ENCODE assay signal across 14 cellular contexts in the genomic region with DNA sequence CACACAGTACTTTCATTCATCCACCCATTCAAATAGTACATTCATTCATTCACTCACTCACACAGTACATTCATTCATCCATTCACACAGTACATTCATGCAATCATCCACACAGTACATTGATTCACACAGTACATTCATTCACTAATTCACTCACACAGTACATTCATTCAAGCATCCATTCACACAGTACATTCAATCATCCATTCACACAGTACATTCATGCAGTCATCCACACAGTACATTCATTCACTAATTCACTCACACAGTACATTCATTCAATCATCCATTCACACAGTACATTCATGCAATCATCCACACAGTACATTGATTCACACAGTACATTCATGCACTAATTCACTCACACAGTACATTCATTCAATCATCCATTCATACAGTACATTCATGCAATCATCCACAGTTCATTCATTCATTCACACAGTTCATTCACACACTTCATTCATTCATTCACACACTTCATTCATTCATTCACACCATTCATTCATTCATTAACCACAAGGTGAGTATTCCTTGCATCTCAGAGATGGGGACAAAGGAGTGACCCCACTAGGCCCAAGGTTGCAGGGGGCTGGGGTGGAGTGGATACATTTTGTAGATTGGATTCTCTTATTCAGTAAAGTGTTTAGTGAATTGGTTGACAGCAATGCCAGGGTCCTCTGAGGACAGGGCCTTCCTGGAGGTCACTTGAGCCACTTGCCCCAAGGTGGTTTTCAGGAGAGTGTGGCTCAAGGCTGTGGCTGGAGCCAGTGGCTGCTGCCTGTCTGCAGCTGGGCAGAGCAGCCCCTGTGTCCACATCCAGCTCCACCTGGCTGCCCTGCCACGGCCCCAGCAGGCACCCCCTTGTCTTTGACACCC. TPM values are rescaled to one million over a fixed set of nuclear protein-coding genes. Genes with fewer than 3 reads are reported as not detected.
DNase-seq lines count a peak whose midpoint lies in the region; ATAC-seq and TF ChIP-seq lines count a peak whose summit lies in the region.
"Had no signal": no experiment of that assay in that cellular context is flagged by ENCODE, and none has a peak within 500 bp of the region (broad histone marks: within the 10 kb centered on the region; RNA-seq: fewer than 3 reads in every experiment).

No MANE protein-coding gene starts in this region.

- H3K79me2 ChIP-seq in mammary epithelial cell (ENCODE audit: insufficient read depth, low read length): no peaks in the 10 kb centered on the region

- intact Hi-C loops in MCF 10A (cut with micrococcal nuclease): no loop called here
- intact Hi-C loops in mammary epithelial cell (cut with micrococcal nuclease): no loop called here
- intact Hi-C loops in activated CD4-positive, alpha-beta T cell treated with anti-CD3 and anti-CD28 coated beads, Interleukin-2, amount 10 ng/mL, durations not matched to agents 24 days and 14 days (cut with micrococcal nuclease): no loop called here

- no peak overlapping the region for H2AFZ ChIP-seq in mammary epithelial cell (ENCODE audit: low read depth, low read length)

- no peaks in the 10 kb centered on the region for H4K20me1 ChIP-seq in mammary epithelial cell (ENCODE audit: insufficient read depth, low read length)

- POLR2A ChIA-PET in MCF 10A (lab: Yijun Ruan, JAX) (interaction anchor here (0.6 to 2.3 kb wide), 15 partner anchors 9 to 170 kb away, joined by 3 to 34 read pairs (median 4); a partner anchor contains a TSS), T-cell (lab: Charles Lee) (interaction anchor here in 1 of 2 donors (0.5 to 0.6 kb wide), 2 partner anchors 23 to 26 kb away, joined by 3 to 6 read pairs; no protein-coding TSS in a partner anchor)

- H3K4me3 ChIP-seq in mammary epithelial cell (replicated peaks in 1 of 3; ENCODE audit: insufficient read depth in 1 of 3, low read depth in 2 of 3, low read length in 3 of 3): no peak overlapping the region
- no peak overlapping the region for H3K4me3 ChIP-seq in suprapubic skin
- H3K4me3 ChIP-seq: upper lobe of right lung had no signal

- H3K4me1 ChIP-seq in mammary epithelial cell (ENCODE audit: insufficient read depth, low read length) (peaks cover 15% of the 10 kb centered on the region), suprapubic skin (peaks cover 49% of the 10 kb centered on the region)

- H3K27ac Mint-ChIP-seq in MCF 10A (ENCODE audit: low read depth, unreplicated experiment) (peak overlapping the region; percentile 95), T-cell (no peak overlapping the region), immature natural killer cell (peak overlapping the region; percentile 79 to 96 (median 87))
- no peak overlapping the region for H3K27ac Mint-ChIP-seq in activated CD4-positive, alpha-beta T cell treated with anti-CD3 and anti-CD28 coated beads, Interleukin-2, amount 10 ng/mL, durations not matched to agents 24 days and 14 days
- H3K27ac Mint-ChIP-seq in T-helper 2 cell treated with Interferon-gamma antibody and Interleukin-4, amounts not matched to agents 5 μg/mL and 100 μg/mL, for 36 hours: no peak overlapping the region
- H3K27ac Mint-ChIP-seq: activated naive CD4-positive, alpha-beta T cell treated with anti-CD3 and anti-CD28 coated beads, Interleukin-2, amount 50 U/mL, for 24 hours; T-helper 1 cell treated with Interleukin-12 subunit alpha and Interleukin-12 subunit beta and Interleukin-4 antibody, amounts not matched to agents 30 μg/mL and 1 μg/mL, for 36 hours had no signal

- H3K9me3 Mint-ChIP-seq in MCF 10A (ENCODE audit: unreplicated experiment) (peaks cover 11% of the 10 kb centered on the region), T-cell (peaks cover 0 to 18% (median 9%) of the 10 kb centered on the region in 3 donors), immature natural killer cell (peaks cover 7 to 19% (median 15%) of the 10 kb centered on the region in 6 donors)
- H3K9me3 Mint-ChIP-seq in activated CD4-positive, alpha-beta T cell treated with anti-CD3 and anti-CD28 coated beads, Interleukin-2, amount 10 ng/mL, durations not matched to agents 24 days and 14 days: peaks cover 14% of the 10 kb centered on the region
- peaks cover 19% of the 10 kb centered on the region for H3K9me3 Mint-ChIP-seq in T-helper 2 cell treated with Interferon-gamma antibody and Interleukin-4, amounts not matched to agents 5 μg/mL and 100 μg/mL, for 36 hours

- H3K36me3 ChIP-seq in mammary epithelial cell (ENCODE audit: insufficient read depth, low read length) (no peaks in the 10 kb centered on the region), suprapubic skin (no peaks in the 10 kb centered on the region)
- H3K36me3 ChIP-seq: upper lobe of right lung had no signal

- H3K4me2 ChIP-seq in mammary epithelial cell (ENCODE audit: insufficient read depth, low read depth, low read length): no peak overlapping the region

- ATAC-seq in T-cell (replicated peaks in 1 of 4): peak in 3 of 4 experiments; percentile 54 to 64 (median 63)

- no TSS peak for BruUV-seq in MCF 10A (replicated peaks; lab: Mats Ljungman, UMichigan)
- BruUV-seq in mammary epithelial cell (replicated peaks; lab: Mats Ljungman, UMichigan): no TSS peak

- no peak overlapping the region for H3K9ac ChIP-seq in mammary epithelial cell (ENCODE audit: insufficient read depth, low read length)

- TF ChIP-seq CTCF in MCF 10A (IDR thresholded peaks at IDR 0.05; ENCODE audit: unreplicated experiment) (no peak), mammary epithelial cell (conservative IDR thresholded peaks at IDR 0.05 in 1 of 2, IDR thresholded peaks at IDR 0.05 in 1 of 2; ENCODE audit: extremely low read depth in 1 of 2, insufficient read depth in 1 of 2, low read depth in 1 of 2, low read length in 2 of 2) (no peak), suprapubic skin (IDR thresholded peaks at IDR 0.05) (no peak)

- H3K4me1 Mint-ChIP-seq in MCF 10A (ENCODE audit: insufficient read depth, unreplicated experiment) (peaks cover 20% of the 10 kb centered on the region), T-cell (peaks cover 0 to 15% (median 7%) of the 10 kb centered on the region in 3 donors), immature natural killer cell (peaks cover 77 to 78% of the 10 kb centered on the region in 2 donors)
- H3K4me1 Mint-ChIP-seq in activated CD4-positive, alpha-beta T cell treated with anti-CD3 and anti-CD28 coated beads, Interleukin-2, amount 10 ng/mL, durations not matched to agents 24 days and 14 days: no peaks in the 10 kb centered on the region
- H3K4me1 Mint-ChIP-seq in T-helper 2 cell treated with Interferon-gamma antibody and Interleukin-4, amounts not matched to agents 5 μg/mL and 100 μg/mL, for 36 hours (ENCODE audit: low read depth): peaks cover 5% of the 10 kb centered on the region

- no peak overlapping the region for H3K27ac ChIP-seq in mammary epithelial cell (ENCODE audit: insufficient read depth, low read depth, low read length)
- H3K27ac ChIP-seq in suprapubic skin: peak overlapping the region; percentile 54
- H3K27ac ChIP-seq: upper lobe of right lung had no signal

- TF ChIP-seq EP300 in suprapubic skin (IDR thresholded peaks at IDR 0.05): no peak

- H3K27me3 Mint-ChIP-seq in MCF 10A (ENCODE audit: insufficient read depth, unreplicated experiment) (no peaks in the 10 kb centered on the region), T-cell (peaks cover under 1 to 10% of the 10 kb centered on the region in 2 donors), immature natural killer cell (ENCODE audit: low read depth in 3 of 3) (peaks cover 23 to 38% (median 33%) of the 10 kb centered on the region in 3 donors)
- H3K27me3 Mint-ChIP-seq in activated CD4-positive, alpha-beta T cell treated with anti-CD3 and anti-CD28 coated beads, Interleukin-2, amount 10 ng/mL, durations not matched to agents 24 days and 14 days: peaks cover 12% of the 10 kb centered on the region
- H3K27me3 Mint-ChIP-seq in T-helper 2 cell treated with Interferon-gamma antibody and Interleukin-4, amounts not matched to agents 5 μg/mL and 100 μg/mL, for 36 hours (ENCODE audit: low read depth): peaks cover 16% of the 10 kb centered on the region
- H3K27me3 Mint-ChIP-seq: activated naive CD4-positive, alpha-beta T cell treated with anti-CD3 and anti-CD28 coated beads, Interleukin-2, amount 50 U/mL, for 24 hours had no signal

- H3K9me3 ChIP-seq in mammary epithelial cell (replicated peaks; ENCODE audit: insufficient read depth, low read length) (no peaks in the 10 kb centered on the region), suprapubic skin (no peaks in the 10 kb centered on the region)
- H3K9me3 ChIP-seq: upper lobe of right lung had no signal

- H3K36me3 Mint-ChIP-seq in MCF 10A (ENCODE audit: insufficient read depth, unreplicated experiment): no peaks in the 10 kb centered on the region
- peaks cover 10% of the 10 kb centered on the region for H3K36me3 Mint-ChIP-seq in T-cell
- peaks cover 18 to 23% (median 19%) of the 10 kb centered on the region in 3 donors for H3K36me3 Mint-ChIP-seq in immature natural killer cell
- peaks cover 23% of the 10 kb centered on the region for H3K36me3 Mint-ChIP-seq in activated CD4-positive, alpha-beta T cell treated with anti-CD3 and anti-CD28 coated beads, Interleukin-2, amount 10 ng/mL, durations not matched to agents 24 days and 14 days (ENCODE audit: low read depth)
- peaks cover 24% of the 10 kb centered on the region for H3K36me3 Mint-ChIP-seq in T-helper 2 cell treated with Interferon-gamma antibody and Interleukin-4, amounts not matched to agents 5 μg/mL and 100 μg/mL, for 36 hours (ENCODE audit: low read depth)

- in situ Hi-C loops in mammary epithelial cell (cut with MboI; ENCODE audit: low sequenced_read_pairs in 2 of 2): no loop called here

- H3K27me3 ChIP-seq in mammary epithelial cell (ENCODE audit: insufficient read depth, low read length): peaks cover 23% of the 10 kb centered on the region
- H3K27me3 ChIP-seq in suprapubic skin: peaks cover 16% of the 10 kb centered on the region

- DNase-seq in MCF 10A (ENCODE audit: unreplicated experiment) (no peak), mammary epithelial cell (no peak), T-cell (no peak), immature natural killer cell (no peak), suprapubic skin (ENCODE audit: low spot score in 2 of 2) (no peak), HUDEP-2 (lab: John Stamatoyannopoulos, UW; ENCODE audit: unreplicated experiment in 76 of 76) (no peak)
- no peak for DNase-seq in activated CD4-positive, alpha-beta T cell treated with anti-CD3 and anti-CD28 coated beads, Interleukin-2, amount 10 ng/mL, durations not matched to agents 24 days and 14 days
- DNase-seq in T-helper 2 cell treated with Interferon-gamma antibody and Interleukin-4, amounts not matched to agents 5 μg/mL and 100 μg/mL, for 36 hours (ENCODE audit: low spot score): no peak
- DNase-seq: KG1; NCI-H1092 treated with DMSO at 0.1 percent for 48 hours; stimulated activated naive CD4-positive, alpha-beta T cell treated with Interleukin-2 at 50 U/mL for 16 hours; upper lobe of right lung had no signal

- dilution Hi-C loops in mammary epithelial cell (cut with HindIII; ENCODE audit: low sequenced_read_pairs): loop anchor here (10.0 kb wide), 1 partner anchor 78 kb away; no protein-coding TSS in a partner anchor

- H3K4me3 Mint-ChIP-seq in MCF 10A (ENCODE audit: unreplicated experiment): peak overlapping the region; percentile 41
- H3K4me3 Mint-ChIP-seq in T-cell: no peak overlapping the region
- H3K4me3 Mint-ChIP-seq in immature natural killer cell: peak overlapping the region; percentile 38 to 88 (median 78)
- H3K4me3 Mint-ChIP-seq in activated CD4-positive, alpha-beta T cell treated with anti-CD3 and anti-CD28 coated beads, Interleukin-2, amount 10 ng/mL, durations not matched to agents 24 days and 14 days: no peak overlapping the region
- no peak overlapping the region for H3K4me3 Mint-ChIP-seq in T-helper 2 cell treated with Interferon-gamma antibody and Interleukin-4, amounts not matched to agents 5 μg/mL and 100 μg/mL, for 36 hours
- H3K4me3 Mint-ChIP-seq: activated naive CD4-positive, alpha-beta T cell treated with anti-CD3 and anti-CD28 coated beads, Interleukin-2, amount 50 U/mL, for 24 hours; T-helper 1 cell treated with Interleukin-12 subunit alpha and Interleukin-12 subunit beta and Interleukin-4 antibody, amounts not matched to agents 30 μg/mL and 1 μg/mL, for 36 hours had no signal

- CTCF ChIA-PET in MCF 10A (lab: Yijun Ruan, JAX) (interaction anchor here (0.7 to 1.7 kb wide), 2 partner anchors 10 to 533 kb away, joined by 3 to 12 read pairs; no protein-coding TSS in a partner anchor), mammary epithelial cell (lab: Charles Lee; ENCODE audit: low non-redundant PET) (no interaction called here), T-cell (lab: Charles Lee) (no interaction called here)

- 0% methylated on average over 1 of the region's 1 CpG for WGBS in mammary epithelial cell (ENCODE audit: low coverage, missing lambda C conversion rate)
- no CpG with 5 or more reads among the region's 1 CpG for WGBS in suprapubic skin

- no peak for TF ChIP-seq POLR2A in suprapubic skin (IDR thresholded peaks at IDR 0.05)

RNA-seq across cellular contexts. Expression of a gene that starts 4.3 kb away (rescaled TPM):
- 0.54 and 0.64 TPM in 2 replicates for total RNA-seq in MCF 10A (2022)
- 1 to 10 TPM in 1 of 2 donors, under 1 TPM in 1; 0.83 to 1.2 TPM for total RNA-seq in mammary epithelial cell
- polyA plus RNA-seq in mammary epithelial cell: 0.11 TPM
- polyA minus RNA-seq in mammary epithelial cell: not detected
- 10 to 100 TPM; 13.6 to 39.8 (median 18.9) TPM for total RNA-seq in T-cell
- polyA plus RNA-seq in immature natural killer cell: 1,000 to 10,000 TPM in 2 of 3 donors, 100 to 1,000 TPM in 1; 603 to 1,685 (median 1,079) TPM
- 10 to 100 TPM; 22.5 to 52.3 (median 31.8) TPM for total RNA-seq in suprapubic skin
- total RNA-seq in activated CD4-positive, alpha-beta T cell treated with anti-CD3 and anti-CD28 coated beads, Interleukin-2, amount 10 ng/mL, durations not matched to agents 24 days and 14 days: 20.7 and 21.6 TPM in 2 replicates

Comparison
In these comparisons a context has a peak if more than half of its experiments do, and no peak if none do; other contexts are left out.
1. H3K27ac Mint-ChIP-seq: peak in MCF 10A (single experiment) and immature natural killer cell (6 of 6); none in T-cell (0 of 2), activated CD4-positive, alpha-beta T cell treated with anti-CD3 and anti-CD28 coated beads, Interleukin-2, amount 10 ng/mL, durations not matched to agents 24 days and 14 days (single experiment) and T-helper 2 cell treated with Interferon-gamma antibody and Interleukin-4, amounts not matched to agents 5 μg/mL and 100 μg/mL, for 36 hours (single experiment).
2. H3K4me3 Mint-ChIP-seq: peak in MCF 10A (single experiment) and immature natural killer cell (5 of 5); none in T-cell (0 of 3), activated CD4-positive, alpha-beta T cell treated with anti-CD3 and anti-CD28 coated beads, Interleukin-2, amount 10 ng/mL, durations not matched to agents 24 days and 14 days (single experiment) and T-helper 2 cell treated with Interferon-gamma antibody and Interleukin-4, amounts not matched to agents 5 μg/mL and 100 μg/mL, for 36 hours (single experiment).